8 cellular contexts compared by ENCODE assay signal in the genomic region with DNA sequence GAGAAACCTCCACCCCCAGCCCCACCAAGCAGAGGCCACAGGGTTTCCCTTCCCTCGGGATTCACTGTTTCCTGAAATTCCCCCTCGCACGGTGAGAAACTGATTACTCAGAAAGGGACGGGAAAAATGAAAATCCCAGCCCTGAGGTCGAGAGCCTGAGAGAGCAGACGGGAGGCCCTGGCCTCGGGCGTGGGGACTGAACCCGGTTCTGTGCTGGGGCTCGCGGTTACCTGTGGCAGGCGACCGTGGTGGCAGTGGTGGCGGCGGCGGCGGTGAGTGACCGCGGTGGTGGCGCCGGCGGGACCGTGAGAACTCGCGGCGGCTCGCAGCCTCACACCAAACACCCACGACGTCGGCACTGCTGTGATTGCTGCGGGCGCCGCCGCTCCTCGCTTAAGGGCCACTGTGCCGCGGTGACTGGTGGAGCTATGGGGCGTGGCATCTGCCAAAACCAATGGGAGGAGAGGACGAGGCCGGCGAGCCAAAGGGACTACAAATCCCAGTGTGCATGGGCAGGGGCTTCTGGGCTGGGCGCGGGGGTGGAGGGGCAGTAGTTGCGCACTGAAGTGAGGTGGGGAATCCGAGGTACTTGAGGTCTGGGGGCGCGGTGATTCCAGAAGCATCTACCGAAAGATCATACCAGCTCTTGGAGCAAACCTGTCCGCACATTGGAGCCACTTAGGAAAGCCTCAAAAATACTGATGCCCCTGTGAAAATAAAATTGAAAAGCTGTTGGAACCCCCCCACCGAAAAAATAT. TPM values are rescaled to one million over a fixed set of nuclear protein-coding genes. Genes with fewer than 3 reads are reported as not detected.
DNase-seq lines count a peak whose midpoint lies in the region; ATAC-seq and TF ChIP-seq lines count a peak whose summit lies in the region.

TSS of gene LGMN (minus strand) at position 369 of the 758 bp plus-strand sequence. CDS start 15,841 bp downstream, outside the sequence.

- peaks cover 4% of the 10 kb centered on the region for H3K4me1 ChIP-seq in mesodermal cell (ENCODE audit: control insufficient read depth, insufficient read depth, low read length, poor library complexity, severe bottlenecking)

- H3K36me3 ChIP-seq in mesodermal cell (ENCODE audit: control insufficient read depth, insufficient read depth, low read length): peaks cover 5% of the 10 kb centered on the region

- H3K27me3 Mint-ChIP-seq in endothelial cell (ENCODE audit: unreplicated experiment): peaks cover 8% of the 10 kb centered on the region

- H3K36me3 Mint-ChIP-seq in endothelial cell (ENCODE audit: low read depth, unreplicated experiment): peaks cover 3% of the 10 kb centered on the region

- ATAC-seq in GM19043 (IDR thresholded peaks at IDR 0.05; ENCODE audit: low read depth, unreplicated experiment) (peak; percentile 77), HG03378 (IDR thresholded peaks at IDR 0.05; ENCODE audit: unreplicated experiment) (peak; percentile 67)

- DNase-seq in AG10803 (ENCODE audit: low read depth): peak; percentile 91
- DNase-seq in NCI-H774 (lab: John Stamatoyannopoulos, UW): peak; percentile 94
- DNase-seq in activated T-cell treated with anti-CD3 and anti-CD28 coated beads for 24 hours (ENCODE audit: low read depth): peak; percentile 71
- DNase-seq in endothelial cell (ENCODE audit: low spot score): peak; percentile 92
- peak; percentile 68 for DNase-seq in stimulated activated CD8-positive, alpha-beta memory T cell treated with anti-CD3 and anti-CD28 coated beads, Interleukin-15, amount 100 ng/mL, for 1 hour (ENCODE audit: low read depth)

- H3K4me3 Mint-ChIP-seq in endothelial cell (ENCODE audit: unreplicated experiment): peak within 1 kb of the TSS; percentile 96

- H3K4me1 Mint-ChIP-seq in endothelial cell (ENCODE audit: unreplicated experiment): peaks cover 25% of the 10 kb centered on the region

- 2% methylated on average over 37 to 45 of the region's 50 CpGs for WGBS in mesodermal cell (ENCODE audit: insufficient coverage in 2 of 2), 2 experiments

- H3K27ac ChIP-seq in mesodermal cell (ENCODE audit: low read depth, low read length, severe bottlenecking): peak within 1 kb of the TSS; percentile 81

- H3K27ac Mint-ChIP-seq in endothelial cell (ENCODE audit: unreplicated experiment): peak within 1 kb of the TSS; percentile 88

- H3K4me3 ChIP-seq in AG10803 (ENCODE audit: low read length): peak within 1 kb of the TSS; percentile 87
- peak within 1 kb of the TSS; percentile 76 for H3K4me3 ChIP-seq in mesodermal cell (ENCODE audit: extremely low read depth, insufficient read depth, low read length, poor library complexity, severe bottlenecking)

- H3K9me3 Mint-ChIP-seq in endothelial cell (ENCODE audit: unreplicated experiment): no peaks in the 10 kb centered on the region

- no peak for TF ChIP-seq CTCF in AG10803 (conservative IDR thresholded peaks at IDR 0.05; ENCODE audit: low read length)
- no peak for TF ChIP-seq CTCF in endothelial cell (IDR thresholded peaks at IDR 0.05; ENCODE audit: unreplicated experiment)

- no peaks in the 10 kb centered on the region for H3K9me3 ChIP-seq in mesodermal cell (ENCODE audit: control insufficient read depth, low read length)

RNA-seq across cellular contexts. Expression of gene LGMN, which starts in this region (rescaled TPM):
- total RNA-seq in endothelial cell (ENCODE audit: unreplicated experiment): 97.6 TPM
- 157 TPM for polyA plus RNA-seq in mesodermal cell (2013, experiment 1 of 2)
- 140 TPM for polyA plus RNA-seq in mesodermal cell (2013, experiment 2 of 2)

Comparison
In these comparisons a context has a peak if more than half of its experiments do, and no peak if none do; other contexts are left out.
1. Peak in every context shown above with its lines: DNase-seq, ATAC-seq, H3K4me3 ChIP-seq and H3K27ac ChIP-seq.